9 cellular contexts compared by ENCODE assay signal in genomic region chr1:112702067-112702395, GRCh38. TPM values are rescaled to one million over a fixed set of nuclear protein-coding genes. Genes with fewer than 3 reads are reported as not detected.
DNase-seq lines count a peak whose midpoint lies in the region; TF ChIP-seq lines count a peak whose summit lies in the region.
"Had no signal": no experiment of that assay in that cellular context is flagged by ENCODE, and none has a peak within 500 bp of the region (broad histone marks: within the 10 kb centered on the region; RNA-seq: fewer than 3 reads in every experiment).

No MANE protein-coding gene starts in this region.

- H3K4me3 ChIP-seq in HEK293 (ENCODE audit: low read depth, low read length): no peak overlapping the region

- CTCF ChIA-PET in HEK293 (lab: Yijun Ruan, JAX): interaction anchor here (0.6 to 2.0 kb wide), 4 partner anchors 13 to 477 kb away, joined by 3 to 12 read pairs (median 4); partner anchors contain the start of genes MOV10 and PPM1J

- intact Hi-C loops in dendritic cell treated with granulocyte-macrophage colony-stimulating factor and Interleukin-4, amounts not matched to agents 40 ng/mL and 50 ng/mL, for 4 days (cut with micrococcal nuclease): loop anchor here (5.0 to 10.0 kb wide), 2 partner anchors 85 to 237 kb away; partner anchors contain the start of genes CAPZA1 and ST7L

- no peaks in the 10 kb centered on the region for H3K9me3 Mint-ChIP-seq in dendritic cell treated with granulocyte-macrophage colony-stimulating factor and Interleukin-4, amounts not matched to agents 40 ng/mL and 50 ng/mL, for 4 days
- H3K9me3 Mint-ChIP-seq in nephron progenitor cell: no peaks in the 10 kb centered on the region

- peaks cover 52% of the 10 kb centered on the region for H3K36me3 Mint-ChIP-seq in dendritic cell treated with granulocyte-macrophage colony-stimulating factor and Interleukin-4, amounts not matched to agents 40 ng/mL and 50 ng/mL, for 4 days (ENCODE audit: low read depth)
- H3K36me3 Mint-ChIP-seq in nephron progenitor cell (ENCODE audit: low read depth): peaks cover 40% of the 10 kb centered on the region

- TF ChIP-seq CTCF in 22Rv1 (IDR thresholded peaks at IDR 0.05) (no peak), HEK293 (tag by site-specific recombination; IDR thresholded peaks at IDR 0.05) (no peak), nephron progenitor cell (IDR thresholded peaks at IDR 0.05) (no peak)

- peaks cover 12% of the 10 kb centered on the region for H3K27me3 Mint-ChIP-seq in dendritic cell treated with granulocyte-macrophage colony-stimulating factor and Interleukin-4, amounts not matched to agents 40 ng/mL and 50 ng/mL, for 4 days
- H3K27me3 Mint-ChIP-seq in nephron progenitor cell (ENCODE audit: low read depth, poor library complexity): peaks cover 8% of the 10 kb centered on the region

- peak overlapping the region; percentile 30 for H3K4me3 Mint-ChIP-seq in dendritic cell treated with granulocyte-macrophage colony-stimulating factor and Interleukin-4, amounts not matched to agents 40 ng/mL and 50 ng/mL, for 4 days
- H3K4me3 Mint-ChIP-seq in nephron progenitor cell: peak overlapping the region; percentile 28

- peak overlapping the region; percentile 81 for H3K27ac Mint-ChIP-seq in dendritic cell treated with granulocyte-macrophage colony-stimulating factor and Interleukin-4, amounts not matched to agents 40 ng/mL and 50 ng/mL, for 4 days
- H3K27ac Mint-ChIP-seq in nephron progenitor cell: peak overlapping the region; percentile 88

- DNase-seq in nephron progenitor cell (no peak), SHP77 treated with DMSO at 0.1 percent for 48 hours (lab: John Stamatoyannopoulos, UW) (no peak), HT-29 (ENCODE audit: low spot score) (no peak), NCI-H345 treated with DMSO at 0.1 percent for 48 hours (lab: John Stamatoyannopoulos, UW; ENCODE audit: unreplicated experiment) (no peak)
- no peak for DNase-seq in activated CD8-positive, alpha-beta memory T cell treated with anti-CD3 and anti-CD28 coated beads, Interleukin-2, amount 50 U/mL, for 4 hours
- DNase-seq: NCI-H1105 had no signal

- H3K36me3 ChIP-seq in HEK293 (ENCODE audit: control insufficient read depth in 2 of 2, insufficient read depth in 1 of 2, low read length in 2 of 2): peaks cover 0 to 66% of the 10 kb centered on the region in 2 experiments; a peak in 1 of 3 replicates

- peaks cover 74% of the 10 kb centered on the region for H3K4me1 Mint-ChIP-seq in dendritic cell treated with granulocyte-macrophage colony-stimulating factor and Interleukin-4, amounts not matched to agents 40 ng/mL and 50 ng/mL, for 4 days (ENCODE audit: low read depth)
- peaks cover 89% of the 10 kb centered on the region for H3K4me1 Mint-ChIP-seq in nephron progenitor cell

- POLR2A ChIA-PET in HEK293 (lab: Yijun Ruan, JAX): interaction anchor here (1.0 to 9.8 kb wide), 4 partner anchors 13 to 83 kb away, joined by 3 to 91 read pairs (median 6); partner anchors contain the start of genes MOV10 and ST7L

- H3K27ac ChIP-seq in 22Rv1 (peak overlapping the region; percentile 97), HEK293 (ENCODE audit: extremely low read depth, low read depth, low read length) (no peak overlapping the region)

- peaks cover 21% of the 10 kb centered on the region for H3K4me1 ChIP-seq in HEK293 (ENCODE audit: control insufficient read depth, insufficient read depth, low read length)

- no peaks in the 10 kb centered on the region for H3K9me3 ChIP-seq in HEK293 (ENCODE audit: control insufficient read depth, insufficient read depth, low read depth, low read length)

TF ChIP-seq in HEK293, 187 proteins besides CTCF, POLR2A, EP300 and RAD21:
- TF ChIP-seq ZNF341 (tag by site-specific recombination; IDR thresholded peaks at IDR 0.05; ENCODE audit: low read depth): peak; percentile 85
- no peak for TF ChIP-seq ZNF514 (tag by site-specific recombination; IDR thresholded peaks at IDR 0.05)
- peak; percentile 65 for TF ChIP-seq PRDM10 (tag by site-specific recombination; IDR thresholded peaks at IDR 0.05)
- peak; percentile 68 for TF ChIP-seq ZNF366 (tag by site-specific recombination; conservative IDR thresholded peaks at IDR 0.05)

RNA-seq across cellular contexts. Expression of gene RHOC, which starts 4.9 kb away (rescaled TPM):
- total RNA-seq in HT-29 (2014; rRNA removed; shearing (Covaris generic)): 374 and 385 TPM in 2 replicates

RNA-seq across cellular contexts. Expression of gene PPM1J, which starts 13.1 kb away (rescaled TPM):
- total RNA-seq in HT-29 (2014; rRNA removed; shearing (Covaris generic)): 0.56 and 2.1 TPM in 2 replicates

RNA-seq across cellular contexts. Expression of gene MOV10, which starts 27.6 kb away (rescaled TPM):
- total RNA-seq in HT-29 (2014; rRNA removed; shearing (Covaris generic)): 94.5 and 125 TPM in 2 replicates
